8 cellular contexts compared by ENCODE assay signal in the genomic region with DNA sequence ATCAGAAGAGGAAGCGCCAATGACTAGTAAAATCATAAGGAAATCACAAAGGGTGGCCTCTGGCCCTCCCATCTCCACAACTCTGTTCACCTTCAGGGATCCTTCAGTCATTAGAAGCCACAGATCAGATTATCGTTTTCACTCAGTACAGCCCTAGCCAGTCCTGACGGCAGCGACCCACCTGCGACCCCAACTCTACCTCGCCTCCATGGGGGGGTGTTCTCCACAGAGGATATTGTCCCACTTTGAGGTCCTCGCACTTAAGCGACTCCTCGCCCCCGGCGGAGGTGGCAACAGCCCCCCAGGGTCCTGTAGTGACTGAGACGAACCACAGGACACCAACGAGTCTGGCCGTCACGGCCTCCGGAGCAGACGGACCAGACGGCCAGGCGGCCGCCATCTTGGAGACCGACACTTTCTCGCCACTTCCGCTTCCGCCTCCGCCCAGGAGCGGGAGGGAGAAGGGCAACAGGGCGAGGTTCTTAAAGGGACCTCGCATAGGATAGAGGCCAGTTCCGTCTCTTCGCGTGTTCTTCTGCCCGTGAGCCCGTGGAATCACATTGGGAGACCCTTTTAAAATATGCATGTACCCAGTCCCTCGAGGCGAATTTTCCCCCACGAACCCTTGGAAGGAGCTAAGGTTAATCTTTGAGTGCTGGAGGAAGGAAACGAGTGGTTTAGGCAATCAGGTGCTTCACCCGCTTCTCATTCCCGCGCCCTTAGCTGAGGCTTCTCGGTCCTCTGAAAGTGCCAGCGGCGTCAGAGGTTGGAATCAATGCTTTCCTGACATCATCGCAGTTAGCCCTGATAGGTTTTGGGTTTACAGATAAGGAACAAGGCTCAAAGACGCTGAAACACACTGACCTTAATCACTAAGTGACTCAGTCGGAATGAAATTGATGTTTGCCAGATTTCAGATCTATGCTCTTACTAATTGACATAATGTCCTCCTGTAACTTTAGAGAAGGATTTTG. TPM values are rescaled to one million over a fixed set of nuclear protein-coding genes. Genes with fewer than 3 reads are reported as not detected.
DNase-seq lines count a peak whose midpoint lies in the region; ATAC-seq and TF ChIP-seq lines count a peak whose summit lies in the region.

A gene (minus strand): TSS at position 421 of the 974 bp plus-strand sequence. CDS start 21 bp downstream, at position 400.

- H3K9me3 Mint-ChIP-seq in H9 (no peaks in the 10 kb centered on the region), neural progenitor cell (no peaks in the 10 kb centered on the region)

- H3K9ac ChIP-seq in H9 (ENCODE audit: extremely low read depth, insufficient read length, low read length): peak within 1 kb of the TSS; percentile 92
- H3K9ac ChIP-seq in neural progenitor cell: peak within 1 kb of the TSS; percentile 83

- no peak within 1 kb of the TSS for H4K8ac ChIP-seq in H9 (replicated peaks; ENCODE audit: insufficient read length, low read depth, low read length)

- H3K4me1 Mint-ChIP-seq in H9 (peaks cover 10 to 21% of the 10 kb centered on the region in 2 experiments), neural progenitor cell (peaks cover 20% of the 10 kb centered on the region)

- H3K4me3 ChIP-seq in MG63 (peak within 1 kb of the TSS; percentile 99), neural progenitor cell (peak within 1 kb of the TSS; percentile 84)

- TF ChIP-seq CTCF in H9 (conservative IDR thresholded peaks at IDR 0.05): no peak; the same call in 2 of the 3 replicates
- no peak for TF ChIP-seq CTCF in foreskin keratinocyte (conservative IDR thresholded peaks at IDR 0.05)
- no peak for TF ChIP-seq CTCF in neural progenitor cell (IDR thresholded peaks at IDR 0.05)

- H4K5ac ChIP-seq in H9 (ENCODE audit: insufficient read length, low read depth, low read length): peak within 1 kb of the TSS; percentile 25

- H2BK20ac ChIP-seq in H9 (ENCODE audit: low read depth, low read length, poor library complexity, severe bottlenecking): no peak within 1 kb of the TSS

- no peaks in the 10 kb centered on the region for H3K27me3 ChIP-seq in H9 (ENCODE audit: insufficient read depth, low read length)
- no peaks in the 10 kb centered on the region for H3K27me3 ChIP-seq in MG63
- no peaks in the 10 kb centered on the region for H3K27me3 ChIP-seq in foreskin keratinocyte
- no peaks in the 10 kb centered on the region for H3K27me3 ChIP-seq in neural progenitor cell

- peaks cover 6% of the 10 kb centered on the region for H3K23me2 ChIP-seq in H9 (ENCODE audit: insufficient read length, low read depth, low read length, poor library complexity, severe bottlenecking)

- H3K4me2 ChIP-seq in H9 (ENCODE audit: insufficient read depth, insufficient read length, low read length): peak within 1 kb of the TSS; percentile 95
- peak within 1 kb of the TSS; percentile 81 for H3K4me2 ChIP-seq in neural progenitor cell

- H3K4ac ChIP-seq in H9 (ENCODE audit: low read depth, low read length): no peak within 1 kb of the TSS

- H3K36me3 ChIP-seq in MG63 (peaks cover 6% of the 10 kb centered on the region), neural progenitor cell (no peaks in the 10 kb centered on the region)

- H2BK120ac ChIP-seq in H9 (ENCODE audit: low read depth, low read length, poor library complexity, severe bottlenecking): no peak within 1 kb of the TSS

- H3K18ac ChIP-seq in H9 (ENCODE audit: insufficient read length, low read depth, low read length): peak within 1 kb of the TSS; percentile 96

- H2BK15ac ChIP-seq in H9 (ENCODE audit: low read depth, low read length): no peak within 1 kb of the TSS

- H3K4me3 Mint-ChIP-seq in H9 (peak within 1 kb of the TSS; percentile 94 to 95), neural progenitor cell (peak within 1 kb of the TSS; percentile 95)

- no CpG with 5 or more reads among the region's 46 CpGs for WGBS in H9 (ENCODE audit: extremely low coverage, insufficient read length, low lambda C conversion rate)

- H3K27ac Mint-ChIP-seq in H9 (peak within 1 kb of the TSS; percentile 95 to 99 (median 99)), neural progenitor cell (peak within 1 kb of the TSS; percentile 98)

- H3K4me1 ChIP-seq in H9 (ENCODE audit: insufficient read depth, low read length): peaks cover 3% of the 10 kb centered on the region; the same call in 1 of the 2 replicates
- H3K4me1 ChIP-seq in foreskin keratinocyte: peaks cover 15% of the 10 kb centered on the region
- peaks cover 5% of the 10 kb centered on the region for H3K4me1 ChIP-seq in neural progenitor cell

- H3K27ac ChIP-seq in H9 (ENCODE audit: insufficient read length, low read depth, low read length) (peak within 1 kb of the TSS; percentile 89), foreskin keratinocyte (peak within 1 kb of the TSS; percentile 94), neural progenitor cell (no peak within 1 kb of the TSS)

- peak within 1 kb of the TSS; percentile 3 for H2BK5ac ChIP-seq in H9 (ENCODE audit: insufficient read length, low read length)

- no peaks in the 10 kb centered on the region for H3F3A ChIP-seq in neural progenitor cell (ENCODE audit: low read depth)

- H2AK5ac ChIP-seq in H9 (ENCODE audit: insufficient read length, low read length): no peak within 1 kb of the TSS

- H2BK12ac ChIP-seq in H9 (ENCODE audit: insufficient read length, low read depth, low read length): no peak within 1 kb of the TSS

- H3K9me3 ChIP-seq in H9 (ENCODE audit: control insufficient read depth, low read depth, low read length): no peaks in the 10 kb centered on the region
- no peaks in the 10 kb centered on the region for H3K9me3 ChIP-seq in MG63
- no peaks in the 10 kb centered on the region for H3K9me3 ChIP-seq in neural progenitor cell (ENCODE audit: low read depth)

- H3K27me3 Mint-ChIP-seq in H9 (ENCODE audit: low read depth) (no peaks in the 10 kb centered on the region), neural progenitor cell (ENCODE audit: insufficient read depth, low read depth) (no peaks in the 10 kb centered on the region)

- H3K23ac ChIP-seq in H9 (ENCODE audit: insufficient read length, low read depth, low read length): no peak within 1 kb of the TSS

- H4K20me1 ChIP-seq in H9 (ENCODE audit: control insufficient read depth, insufficient read depth, insufficient read length) (no peaks in the 10 kb centered on the region), neural progenitor cell (ENCODE audit: low read depth) (no peaks in the 10 kb centered on the region)

- peak; percentile 96 for ATAC-seq in foreskin keratinocyte

- H3K56ac ChIP-seq in H9 (ENCODE audit: insufficient read length, low read depth, low read length): peak within 1 kb of the TSS; percentile 58

- no peak within 1 kb of the TSS for H3T11ph ChIP-seq in H9 (ENCODE audit: low read length)

- no peaks in the 10 kb centered on the region for H3K79me1 ChIP-seq in H9 (ENCODE audit: insufficient read depth, low read depth, low read length, poor library complexity, severe bottlenecking)

- H3K14ac ChIP-seq in H9 (ENCODE audit: insufficient read depth, low read length): peak within 1 kb of the TSS; percentile 83

- DNase-seq in ELR (ENCODE audit: low read depth) (peak; percentile 91), H9 (peak; percentile 91), MG63 (peak; percentile 88), SIG-M5 (lab: John Stamatoyannopoulos, UW) (peak; percentile 40), activated gamma-delta T cell treated with Interleukin-2 at 50 U/mL for 16 hours (peak; percentile 81), foreskin keratinocyte (peak; percentile 78 to 88), neural progenitor cell (ENCODE audit: low spot score) (peak; percentile 93), stromal cell of bone marrow (ENCODE audit: low read depth) (peak; percentile 84)

- H4K91ac ChIP-seq in H9 (ENCODE audit: insufficient read length, low read depth, low read length): no peak within 1 kb of the TSS

- H3K36me3 Mint-ChIP-seq in H9 (ENCODE audit: insufficient read depth in 1 of 3, low read depth in 3 of 3) (peaks cover 0 to 4% (median 4%) of the 10 kb centered on the region in 3 experiments; a peak in 2 of 7 replicates), neural progenitor cell (peaks cover 3% of the 10 kb centered on the region)

- H2AFZ ChIP-seq in H9 (ENCODE audit: low read length) (peak within 1 kb of the TSS; percentile 95), neural progenitor cell (replicated peaks) (peak within 1 kb of the TSS; percentile 98)

- peaks cover 5% of the 10 kb centered on the region; the same call in 1 of the 2 replicates for H3K79me2 ChIP-seq in H9 (ENCODE audit: insufficient read depth, low read length)
- H3K79me2 ChIP-seq in neural progenitor cell (ENCODE audit: low read depth): peaks cover 34% of the 10 kb centered on the region

RNA-seq across cellular contexts. Expression of the gene that starts here (rescaled TPM):
- total RNA-seq in H9 (2021): 14.0 and 20.3 TPM in 2 replicates
- total RNA-seq in MG63 (2014; rRNA removed; shearing (Covaris generic); ENCODE audit: low replicate concordance): 16.5 and 37.7 TPM in 2 replicates
- total RNA-seq in foreskin keratinocyte: 43.5 and 46.0 TPM in 2 replicates
- 39.6 and 41.0 TPM in 2 replicates for polyA plus RNA-seq in foreskin keratinocyte
- 40.2 and 71.4 TPM in 2 replicates for total RNA-seq in neural progenitor cell (ENCODE audit: low replicate concordance)

Comparison
In these comparisons a context has a peak if more than half of its experiments do, and no peak if none do; other contexts are left out.
1. DNase-seq: peak in every context shown above with its lines; median percentile 93 in neural progenitor cell; 91 in ELR; 91 in H9; 88 in MG63; 84 in stromal cell of bone marrow; 83 in foreskin keratinocyte; 81 in activated gamma-delta T cell treated with Interleukin-2 at 50 U/mL for 16 hours; 40 in SIG-M5.